37 cellular contexts compared by ENCODE assay signal in the genomic region with DNA sequence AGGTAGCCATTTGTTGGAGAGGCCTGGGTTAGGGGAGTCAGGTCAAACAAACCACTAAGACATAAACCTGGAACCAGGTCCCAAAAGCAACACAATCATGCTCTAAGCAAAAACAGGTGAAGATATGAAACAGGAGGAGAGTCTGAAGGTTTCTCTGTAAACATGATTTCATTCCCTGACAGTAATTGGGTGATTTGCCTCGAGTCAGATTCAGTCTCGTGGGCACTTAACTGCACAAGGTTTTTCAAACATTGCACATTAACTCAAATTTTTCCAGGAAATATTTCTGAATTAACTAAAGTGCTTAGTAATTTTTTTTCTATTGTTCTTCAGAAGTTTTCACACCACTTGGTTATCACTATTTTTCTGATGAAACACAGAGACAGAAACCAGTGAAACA.
"Had no signal": no experiment of that assay in that cellular context is flagged by ENCODE, and none has a peak within 500 bp of the region (broad histone marks: within the 10 kb centered on the region; RNA-seq: fewer than 3 reads in every experiment).

No MANE protein-coding gene starts in this region.

- DNase-seq: activated CD4-positive, alpha-beta memory T cell treated with anti-CD3 and anti-CD28 coated beads, Interleukin-2, amount 10 ng/mL, durations not matched to agents 7 days and 5 days; activated CD4-positive, alpha-beta T cell treated with anti-CD3 and anti-CD28 coated beads for 1 hour; activated CD4-positive, alpha-beta T cell treated with anti-CD3 and anti-CD28 coated beads for 48 hours; activated CD4-positive, CD25-positive, alpha-beta regulatory T cell; activated CD8-positive, alpha-beta memory T cell treated with anti-CD3 and anti-CD28 coated beads for 24 hours; activated CD8-positive, alpha-beta memory T cell treated with anti-CD3 and anti-CD28 coated beads, Interleukin-2, amount 10 ng/mL, durations not matched to agents 7 days and 5 days; activated CD8-positive, alpha-beta memory T cell treated with anti-CD3 and anti-CD28 coated beads, Interleukin-2, amount 50 U/mL, for 48 hours; activated effector memory CD4-positive, alpha-beta T cell treated with anti-CD3 and anti-CD28 coated beads, Interleukin-2, amount 50 U/mL, for 16 hours; activated naive CD4-positive, alpha-beta T cell; activated naive CD4-positive, alpha-beta T cell treated with anti-CD3 and anti-CD28 coated beads, Interleukin-2, amount 50 U/mL, for 16 hours; activated naive CD8-positive, alpha-beta T cell treated with anti-CD3 and anti-CD28 coated beads for 36 hours; activated T-cell treated with anti-CD3 and anti-CD28 coated beads, Interleukin-2, amount 50 U/mL, for 72 hours; amniotic stem cell; aorta; brain microvascular endothelial cell; MM.1S; MV-4-11; NCI-H1092; NCI-H1436 treated with DMSO at 0.1 percent for 48 hours; NCI-H2029; NCI-H2227 treated with DMSO at 0.1 percent for 48 hours; NCI-H446; NCI-H510A treated with DMSO at 0.1 percent for 48 hours; NCI-H526 treated with DMSO at 0.1 percent for 48 hours; NCI-H774; PC-9; SIG-M5; T-helper 1 cell; T-helper 2 cell; T-helper 9 cell had no signal

- H3K36me3 Mint-ChIP-seq: activated CD8-positive, alpha-beta memory T cell treated with anti-CD3 and anti-CD28 coated beads, Interleukin-2, amount 10 ng/mL, durations not matched to agents 7 days and 5 days; activated naive CD8-positive, alpha-beta T cell treated with anti-CD3 and anti-CD28 coated beads for 36 hours had no signal

- H3K9ac ChIP-seq: KMS-11 had no signal

- H3K27me3 Mint-ChIP-seq: activated naive CD8-positive, alpha-beta T cell treated with anti-CD3 and anti-CD28 coated beads for 36 hours had no signal

- H3K36me3 ChIP-seq: brain microvascular endothelial cell, cardiac muscle cell, WERI-Rb-1 had no signal

- H3K4me2 ChIP-seq: KMS-11, PC-9 had no signal

- ATAC-seq: activated CD8-positive, alpha-beta memory T cell treated with anti-CD3 and anti-CD28 coated beads, Interleukin-2, amount 10 ng/mL, durations not matched to agents 7 days and 5 days; activated T-cell treated with anti-CD3 and anti-CD28 coated beads, Interleukin-2, amount 50 U/mL, for 72 hours; activated T-helper 17 cell treated with anti-CD3 and anti-CD28 coated beads, Interleukin-2, amount 50 U/mL, for 72 hours; Right ventricle myocardium inferior had no signal

- H3K4me3 Mint-ChIP-seq: activated CD4-positive, alpha-beta memory T cell treated with anti-CD3 and anti-CD28 coated beads, Interleukin-2, amount 10 ng/mL, durations not matched to agents 7 days and 5 days; activated CD8-positive, alpha-beta memory T cell treated with anti-CD3 and anti-CD28 coated beads, Interleukin-2, amount 10 ng/mL, durations not matched to agents 7 days and 5 days; activated naive CD8-positive, alpha-beta T cell treated with anti-CD3 and anti-CD28 coated beads for 36 hours; activated T-cell treated with anti-CD3 and anti-CD28 coated beads, Interleukin-2, amount 50 U/mL, for 72 hours; activated T-helper 17 cell treated with anti-CD3 and anti-CD28 coated beads, Interleukin-2, amount 50 U/mL, for 72 hours; central memory CD8-positive, alpha-beta T cell had no signal

- H3K9me3 Mint-ChIP-seq: activated CD4-positive, alpha-beta memory T cell treated with anti-CD3 and anti-CD28 coated beads, Interleukin-2, amount 10 ng/mL, durations not matched to agents 7 days and 5 days; activated naive CD8-positive, alpha-beta T cell treated with anti-CD3 and anti-CD28 coated beads for 36 hours; activated T-cell treated with anti-CD3 and anti-CD28 coated beads, Interleukin-2, amount 50 U/mL, for 72 hours; activated T-helper 17 cell treated with anti-CD3 and anti-CD28 coated beads, Interleukin-2, amount 50 U/mL, for 72 hours; central memory CD8-positive, alpha-beta T cell had no signal

- H3K4me1 Mint-ChIP-seq: activated CD4-positive, alpha-beta memory T cell treated with anti-CD3 and anti-CD28 coated beads, Interleukin-2, amount 10 ng/mL, durations not matched to agents 7 days and 5 days; activated CD8-positive, alpha-beta memory T cell treated with anti-CD3 and anti-CD28 coated beads, Interleukin-2, amount 10 ng/mL, durations not matched to agents 7 days and 5 days; activated naive CD8-positive, alpha-beta T cell treated with anti-CD3 and anti-CD28 coated beads for 36 hours; activated T-helper 17 cell treated with anti-CD3 and anti-CD28 coated beads, Interleukin-2, amount 50 U/mL, for 72 hours; central memory CD8-positive, alpha-beta T cell had no signal

- H3K27ac ChIP-seq: brain microvascular endothelial cell, cardiac muscle cell, KMS-11, PC-9, RWPE1, WERI-Rb-1 had no signal

- H3K27me3 ChIP-seq: brain microvascular endothelial cell had no signal

- H3K27ac Mint-ChIP-seq: activated CD4-positive, alpha-beta memory T cell treated with anti-CD3 and anti-CD28 coated beads, Interleukin-2, amount 10 ng/mL, durations not matched to agents 7 days and 5 days; activated CD8-positive, alpha-beta memory T cell treated with anti-CD3 and anti-CD28 coated beads, Interleukin-2, amount 10 ng/mL, durations not matched to agents 7 days and 5 days; activated naive CD8-positive, alpha-beta T cell treated with anti-CD3 and anti-CD28 coated beads for 36 hours; activated T-cell treated with anti-CD3 and anti-CD28 coated beads, Interleukin-2, amount 50 U/mL, for 72 hours; activated T-helper 17 cell treated with anti-CD3 and anti-CD28 coated beads, Interleukin-2, amount 50 U/mL, for 72 hours had no signal

- H2AFZ ChIP-seq: PC-9 had no signal

- H3K4me3 ChIP-seq: cardiac muscle cell, PC-9 had no signal
